14 cellular contexts compared by ENCODE assay signal in genomic region chr4:35925806-35926205, GRCh38.
A peak's percentile ranks its signal among the peaks of the same experiment; 100 is the strongest.
DNase-seq lines count a peak whose midpoint lies in the region; ATAC-seq, FAIRE-seq and TF ChIP-seq lines count a peak whose summit lies in the region.
"Had no signal": no experiment of that assay in that cellular context is flagged by ENCODE, and none has a peak within 500 bp of the region (broad histone marks: within the 10 kb centered on the region; RNA-seq: fewer than 3 reads in every experiment).

No MANE protein-coding gene starts in this region.

- in situ Hi-C loops in HepG2 (cut with HindIII; ENCODE audit: extremely low pct_ligation_motif_present, low pct_unique_long_range_greater_than_20kb): no loop called here
- in situ Hi-C loops in ACHN (cut with HindIII; ENCODE audit: low pct_ligation_motif_present, low pct_unique_long_range_greater_than_20kb, low sequenced_read_pairs): no loop called here

- H3K27me3 ChIP-seq in HepG2 (ENCODE audit: control insufficient read depth in 1 of 2, insufficient read depth in 2 of 2, low read length in 2 of 2): no peaks in the 10 kb centered on the region
- H3K27me3 ChIP-seq: BLaER1 had no signal

- no peak for DNase-seq in NCI-H1105 (lab: John Stamatoyannopoulos, UW)
- no peak for DNase-seq in HepG2 (ENCODE audit: low spot score)
- DNase-seq in NCI-H446 (lab: John Stamatoyannopoulos, UW): no peak
- DNase-seq in ACHN: no peak
- DNase-seq: activated naive CD4-positive, alpha-beta T cell treated with Interleukin-2 at 50 U/mL for 16 hours; caudate nucleus; EL; NCI-H2171; T-cell had no signal

- intact Hi-C loops in HepG2 (cut with micrococcal nuclease; ENCODE audit: unreplicated experiment): no loop called here

- H3K9ac ChIP-seq in HepG2 (ENCODE audit: insufficient read depth, low read depth, low read length): no peak overlapping the region
- H3K9ac ChIP-seq: BLaER1 had no signal

- H2AFZ ChIP-seq in HepG2 (ENCODE audit: low read length): no peak overlapping the region

- CTCF ChIA-PET in HepG2 (lab: Yijun Ruan, JAX; ENCODE audit: low intra/inter-chr PET ratio, low total read pairs): no interaction called here

- 3% methylated on average over 3 of the region's 3 CpGs for WGBS in HepG2 (ENCODE audit: low lambda C conversion rate)

- no peaks in the 10 kb centered on the region for H3K4me1 ChIP-seq in HepG2 (ENCODE audit: insufficient read depth, low read length)
- H3K4me1 ChIP-seq: BLaER1 had no signal

- no peaks in the 10 kb centered on the region for H3K9me3 ChIP-seq in HepG2 (ENCODE audit: low read length)
- H3K9me3 ChIP-seq: BLaER1 had no signal

- no peaks in the 10 kb centered on the region for H3K36me3 ChIP-seq in HepG2 (replicated peaks in 1 of 2; ENCODE audit: control insufficient read depth in 1 of 2, insufficient read depth in 2 of 2, low read length in 2 of 2)
- H3K36me3 ChIP-seq: BLaER1 had no signal

- TF ChIP-seq EP300 in HepG2 (IDR thresholded peaks at IDR 0.05; ENCODE audit: low read depth in 2 of 2, low read length in 2 of 2): no peak
- TF ChIP-seq EP300 in HepG2 (CRISPR knock-in tag; IDR thresholded peaks at IDR 0.05; ENCODE audit: borderline replicate concordance): no peak

- H3K79me2 ChIP-seq in HepG2 (ENCODE audit: insufficient read depth, low read length): no peaks in the 10 kb centered on the region

- H3K4me2 ChIP-seq in HepG2 (ENCODE audit: low read depth, low read length): no peak overlapping the region
- H3K4me2 ChIP-seq: BLaER1 had no signal

- H3K4me3 ChIP-seq in HepG2 (replicated peaks in 1 of 3; ENCODE audit: insufficient read depth in 1 of 3, low read depth in 2 of 3, low read length in 3 of 3): no peak overlapping the region
- H3K4me3 ChIP-seq: BLaER1 had no signal

- BruUV-seq in HepG2 (replicated peaks; lab: Mats Ljungman, UMichigan): no TSS peak

- TF ChIP-seq RAD21 in HepG2 (CRISPR knock-in tag; IDR thresholded peaks at IDR 0.05): no peak

- FAIRE-seq in HepG2 (lab: Jason Lieb, UNC): no peak

- ATAC-seq in GM18508 (IDR thresholded peaks at IDR 0.05; ENCODE audit: insufficient read depth, unreplicated experiment): peak; percentile 92
- peak; percentile 90 for ATAC-seq in GM19452 (IDR thresholded peaks at IDR 0.05; ENCODE audit: unreplicated experiment)
- ATAC-seq in HG02938 (IDR thresholded peaks at IDR 0.05; ENCODE audit: unreplicated experiment): peak; percentile 98
- ATAC-seq in HG03558 (IDR thresholded peaks at IDR 0.05; ENCODE audit: extremely low read depth, unreplicated experiment): peak; percentile 82
- ATAC-seq in HepG2: no peak
- ATAC-seq: T-cell had no signal

- no peak overlapping the region for H3K27ac ChIP-seq in HepG2 (ENCODE audit: extremely low read length, insufficient read depth, low read length)
- H3K27ac ChIP-seq: BLaER1 had no signal

- TF ChIP-seq POLR2A in HepG2 (IDR thresholded peaks at IDR 0.05; ENCODE audit: insufficient read depth in 1 of 2, low read depth in 2 of 2, low read length in 2 of 2): no peak

- POLR2A ChIA-PET in HepG2 (lab: Yijun Ruan, JAX): no interaction called here

- TF ChIP-seq CTCF in HepG2 (CRISPR knock-in tag; IDR thresholded peaks at IDR 0.05): no peak

- no peaks in the 10 kb centered on the region for H4K20me1 ChIP-seq in HepG2 (ENCODE audit: insufficient read depth, low read length)
- H4K20me1 ChIP-seq: BLaER1 had no signal

TF ChIP-seq in HepG2, 621 proteins besides CTCF, POLR2A, EP300 and RAD21:
- no peak for TF ChIP-seq ZNF841 (CRISPR knock-in tag; IDR thresholded peaks at IDR 0.05; ENCODE audit: borderline replicate concordance)
- no peak for TF ChIP-seq ATM (IDR thresholded peaks at IDR 0.05; ENCODE audit: borderline replicate concordance)
- no peak for TF ChIP-seq ZNF598 (CRISPR knock-in tag; IDR thresholded peaks at IDR 0.05; ENCODE audit: borderline replicate concordance)
- TF ChIP-seq ZNF260 (CRISPR knock-in tag; IDR thresholded peaks at IDR 0.05; ENCODE audit: borderline replicate concordance, low read depth): no peak
- TF ChIP-seq IKZF1 (IDR thresholded peaks at IDR 0.05): no peak
- no peak for TF ChIP-seq THAP7 (CRISPR knock-in tag; IDR thresholded peaks at IDR 0.05)
- no peak for TF ChIP-seq JUN (CRISPR knock-in tag; IDR thresholded peaks at IDR 0.05)
- no peak for TF ChIP-seq ZNF572 (CRISPR knock-in tag; IDR thresholded peaks at IDR 0.05)
- no peak for TF ChIP-seq ATF6 (CRISPR knock-in tag; conservative IDR thresholded peaks at IDR 0.05)
- no peak for TF ChIP-seq BATF2 (CRISPR knock-in tag; IDR thresholded peaks at IDR 0.05)
- TF ChIP-seq KLF16 (CRISPR knock-in tag; IDR thresholded peaks at IDR 0.05): no peak
- TF ChIP-seq ZSCAN29 (CRISPR knock-in tag; conservative IDR thresholded peaks at IDR 0.05): no peak
- no peak for TF ChIP-seq NKX3-1 (CRISPR knock-in tag; IDR thresholded peaks at IDR 0.05)
- TF ChIP-seq SOX13 (IDR thresholded peaks at IDR 0.05): no peak
- TF ChIP-seq SOX13 (CRISPR knock-in tag; conservative IDR thresholded peaks at IDR 0.05 in 1 of 2, IDR thresholded peaks at IDR 0.05 in 1 of 2): no peak
- no peak for TF ChIP-seq NR1H2 (CRISPR knock-in tag; IDR thresholded peaks at IDR 0.05; ENCODE audit: borderline replicate concordance, low read depth)
- no peak for TF ChIP-seq RORA (CRISPR knock-in tag; IDR thresholded peaks at IDR 0.05)
- TF ChIP-seq ZNF639 (CRISPR knock-in tag; conservative IDR thresholded peaks at IDR 0.05): no peak
- TF ChIP-seq ZNF556 (CRISPR knock-in tag; IDR thresholded peaks at IDR 0.05; ENCODE audit: borderline replicate concordance): no peak
- TF ChIP-seq CBX5 (CRISPR knock-in tag; IDR thresholded peaks at IDR 0.05; ENCODE audit: borderline replicate concordance): no peak
